1 cellular context compared by ENCODE assay signal in genomic region chr1:10634075-10634427, GRCh38.
TF ChIP-seq lines count a peak whose summit lies in the region.

No MANE protein-coding gene starts in this region.

TF ChIP-seq in H1, 55 proteins besides CTCF, POLR2A, EP300 and RAD21:
- no peak for TF ChIP-seq TAF1 (IDR thresholded peaks at IDR 0.05; ENCODE audit: low read depth, low read length)
- no peak for TF ChIP-seq NRF1 (IDR thresholded peaks at IDR 0.05; ENCODE audit: low read depth, low read length)
- no peak for TF ChIP-seq HDAC6 (IDR thresholded peaks at IDR 0.05; ENCODE audit: low read depth, low read length)
- TF ChIP-seq E2F6 (IDR thresholded peaks at IDR 0.05), result no peak
- TF ChIP-seq JUND (IDR thresholded peaks at IDR 0.05; ENCODE audit: low read length), result no peak
- TF ChIP-seq RBBP5 (IDR thresholded peaks at IDR 0.05; ENCODE audit: borderline replicate concordance, low read depth, low read length), result no peak
- no peak for TF ChIP-seq RNF2 (IDR thresholded peaks at IDR 0.05; ENCODE audit: borderline replicate concordance, low read depth, low read length, missing control alignments, poor library complexity, severe bottlenecking)
TF ChIP-seq in H1: peak in this region for 0.
